In the genomic region with DNA sequence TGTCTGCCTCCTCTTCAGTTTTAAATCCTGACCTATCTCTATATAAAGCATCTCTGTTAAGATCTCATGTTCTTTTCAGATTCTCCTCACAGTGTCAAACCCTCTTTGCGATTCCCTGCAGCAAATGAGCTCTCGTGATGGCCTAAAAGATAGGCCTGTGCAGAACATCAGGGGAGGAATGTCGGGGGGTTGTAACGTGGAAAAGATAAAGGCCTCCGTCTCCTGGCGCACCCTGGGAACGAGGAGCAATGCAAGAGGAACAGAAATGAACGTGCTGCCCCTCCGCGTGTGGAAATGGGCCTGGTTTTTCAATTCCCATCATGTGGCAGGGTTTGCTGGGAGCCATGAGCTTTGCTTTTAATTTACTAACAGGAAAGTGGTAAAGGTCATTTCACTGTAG, we compare ENCODE assay signal across 14 cellular contexts.
DNase-seq lines count a peak whose midpoint lies in the region; ATAC-seq, FAIRE-seq and TF ChIP-seq lines count a peak whose summit lies in the region.
"Had no signal": no experiment of that assay in that cellular context is flagged by ENCODE, and none has a peak within 500 bp of the region (broad histone marks: within the 10 kb centered on the region; RNA-seq: fewer than 3 reads in every experiment).

No MANE protein-coding gene starts in this region.

- no peak for TF ChIP-seq EP300 in A549 (IDR thresholded peaks at IDR 0.05)

- H3K4me3 ChIP-seq in A549 (no peak overlapping the region), adipocyte (ENCODE audit: low read length) (peak overlapping the region; percentile 60), gastrocnemius medialis (no peak overlapping the region)
- H3K4me3 ChIP-seq: lower lobe of right lung had no signal

- H3K27me3 Mint-ChIP-seq in type B pancreatic cell, result no peaks in the 10 kb centered on the region

- DNase-seq in A549 (ENCODE audit: low read depth in 1 of 2, low spot score in 1 of 2) (no peak), adipocyte (ENCODE audit: low read depth) (no peak), foreskin keratinocyte (no peak), gastrocnemius medialis (no peak), type B pancreatic cell (ENCODE audit: extremely low spot score, unreplicated experiment) (no peak), CD1c-positive myeloid dendritic cell (ENCODE audit: extremely low spot score) (no peak), NCI-H1417 (lab: John Stamatoyannopoulos, UW) (no peak)
- no peak for DNase-seq in activated T-cell treated with anti-CD3 and anti-CD28 coated beads, Interleukin-2, amount 50 U/mL, for 1 hour
- DNase-seq: activated CD4-positive, alpha-beta T cell treated with anti-CD3 and anti-CD28 coated beads, Interleukin-2, amount 50 U/mL, for 48 hours; CD8-positive, alpha-beta memory T cell; lower lobe of right lung; NCI-H1694; stimulated activated naive CD4-positive, alpha-beta T cell treated with Interleukin-2 at 50 U/mL for 16 hours had no signal

- H3K36me3 Mint-ChIP-seq in type B pancreatic cell, result peaks cover 38% of the 10 kb centered on the region
- H3K36me3 Mint-ChIP-seq: CD8-positive, alpha-beta memory T cell had no signal

- no peak for FAIRE-seq in A549 (lab: Jason Lieb, UNC)

- H3K27me3 ChIP-seq in adipocyte (replicated peaks; ENCODE audit: control insufficient read depth, insufficient read depth, low read length) (no peaks in the 10 kb centered on the region), foreskin keratinocyte (no peaks in the 10 kb centered on the region), gastrocnemius medialis (no peaks in the 10 kb centered on the region)

- POLR2A ChIA-PET in A549 (lab: Yijun Ruan, JAX), result interaction anchor here (0.6 to 1.0 kb wide), 2 partner anchors 16 to 291 kb away, joined by 3 read pairs; no protein-coding TSS in a partner anchor

- no peak for TF ChIP-seq RAD21 in A549 (conservative IDR thresholded peaks at IDR 0.05 in 1 of 2, IDR thresholded peaks at IDR 0.05 in 1 of 2)

- 92% methylated on average over 10 of the region's 10 CpGs for WGBS in A549 (ENCODE audit: missing lambda C conversion rate)

- H3K9me3 ChIP-seq in A549, result no peaks in the 10 kb centered on the region
- H3K9me3 ChIP-seq in adipocyte (ENCODE audit: control insufficient read depth, low read length), result no peaks in the 10 kb centered on the region
- no peaks in the 10 kb centered on the region for H3K9me3 ChIP-seq in gastrocnemius medialis
- H3K9me3 ChIP-seq: lower lobe of right lung had no signal

- H3K36me3 ChIP-seq in adipocyte (ENCODE audit: control insufficient read depth, insufficient read depth, low read length, severe bottlenecking), result peaks cover 68% of the 10 kb centered on the region
- H3K36me3 ChIP-seq in gastrocnemius medialis, result peaks cover 0 to 12% of the 10 kb centered on the region in 2 donors

- TF ChIP-seq POLR2A in A549 (IDR thresholded peaks at IDR 0.05; ENCODE audit: low read length), result no peak
- TF ChIP-seq POLR2A in gastrocnemius medialis (IDR thresholded peaks at IDR 0.05), result no peak

- intact Hi-C loops in gastrocnemius medialis (cut with DNase I; ENCODE audit: low total_unique reads), result no loop called here

- no peak overlapping the region for H3K4me3 Mint-ChIP-seq in type B pancreatic cell
- H3K4me3 Mint-ChIP-seq: activated T-helper 1 cell treated with anti-CD3 and anti-CD28 coated beads, Interleukin-12 subunit alpha, Interleukin-12 subunit beta, Interleukin-2, Interleukin-4 antibody, amounts not matched to agents 30 ng/mL and 10 ng/mL and 1 ng/mL, durations not matched to agents 14 hours and 24 hours and 36 hours; CD8-positive, alpha-beta memory T cell had no signal

- in situ Hi-C loops in gastrocnemius medialis (cut with MboI; ENCODE audit: low sequenced_read_pairs in 4 of 4), result no loop called here

- no peak overlapping the region for H3K27ac Mint-ChIP-seq in type B pancreatic cell
- H3K27ac Mint-ChIP-seq: activated T-helper 1 cell treated with anti-CD3 and anti-CD28 coated beads, Interleukin-12 subunit alpha, Interleukin-12 subunit beta, Interleukin-2, Interleukin-4 antibody, amounts not matched to agents 30 ng/mL and 10 ng/mL and 1 ng/mL, durations not matched to agents 14 hours and 24 hours and 36 hours had no signal

- H3K4me1 Mint-ChIP-seq in type B pancreatic cell (ENCODE audit: unreplicated experiment), result peaks cover 22% of the 10 kb centered on the region
- H3K4me1 Mint-ChIP-seq: CD8-positive, alpha-beta memory T cell had no signal

- TF ChIP-seq CTCF in A549 (IDR thresholded peaks at IDR 0.05), result no peak
- TF ChIP-seq CTCF in foreskin keratinocyte (conservative IDR thresholded peaks at IDR 0.05), result no peak
- no peak for TF ChIP-seq CTCF in gastrocnemius medialis (IDR thresholded peaks at IDR 0.05 in 4 of 5, conservative IDR thresholded peaks at IDR 0.05 in 1 of 5)
- no peak for TF ChIP-seq CTCF in type B pancreatic cell (conservative IDR thresholded peaks at IDR 0.05)

- CTCF ChIA-PET in A549 (lab: Yijun Ruan, JAX), result interaction anchor here (0.6 to 12.3 kb wide), 7 partner anchors 14 to 694 kb away, joined by 3 to 151 read pairs (median 3); no protein-coding TSS in a partner anchor

- peak overlapping the region; percentile 36 to 57 for H3K27ac ChIP-seq in A549
- peak overlapping the region; percentile 52 for H3K27ac ChIP-seq in foreskin keratinocyte
- H3K27ac ChIP-seq in gastrocnemius medialis, result peak overlapping the region; percentile 24 to 45 (median 44)
- H3K27ac ChIP-seq: lower lobe of right lung had no signal

- H3K9ac ChIP-seq in adipocyte (ENCODE audit: low read length), result peak overlapping the region; percentile 58

- ATAC-seq in A549 (0 out of 6 replicates have a peak, but pooled peaks of 1 of the 2 experiments have one; percentile 5), foreskin keratinocyte (no peak), gastrocnemius medialis (no peak)

- peak overlapping the region; percentile 63 for H3K4me2 ChIP-seq in A549

- H3K9me3 Mint-ChIP-seq in type B pancreatic cell, result no peaks in the 10 kb centered on the region
- H3K9me3 Mint-ChIP-seq: activated T-helper 1 cell treated with anti-CD3 and anti-CD28 coated beads, Interleukin-12 subunit alpha, Interleukin-12 subunit beta, Interleukin-2, Interleukin-4 antibody, amounts not matched to agents 30 ng/mL and 10 ng/mL and 1 ng/mL, durations not matched to agents 14 hours and 24 hours and 36 hours; CD8-positive, alpha-beta memory T cell had no signal

- peaks cover 46% of the 10 kb centered on the region for H3K4me1 ChIP-seq in A549
- H3K4me1 ChIP-seq in adipocyte (ENCODE audit: control insufficient read depth, insufficient read depth, low read length), result peaks cover 36% of the 10 kb centered on the region
- peaks cover 35% of the 10 kb centered on the region for H3K4me1 ChIP-seq in foreskin keratinocyte
- no peaks in the 10 kb centered on the region for H3K4me1 ChIP-seq in gastrocnemius medialis

TF ChIP-seq in A549, 52 proteins besides CTCF, POLR2A, EP300 and RAD21:
- TF ChIP-seq, protein P1, sequence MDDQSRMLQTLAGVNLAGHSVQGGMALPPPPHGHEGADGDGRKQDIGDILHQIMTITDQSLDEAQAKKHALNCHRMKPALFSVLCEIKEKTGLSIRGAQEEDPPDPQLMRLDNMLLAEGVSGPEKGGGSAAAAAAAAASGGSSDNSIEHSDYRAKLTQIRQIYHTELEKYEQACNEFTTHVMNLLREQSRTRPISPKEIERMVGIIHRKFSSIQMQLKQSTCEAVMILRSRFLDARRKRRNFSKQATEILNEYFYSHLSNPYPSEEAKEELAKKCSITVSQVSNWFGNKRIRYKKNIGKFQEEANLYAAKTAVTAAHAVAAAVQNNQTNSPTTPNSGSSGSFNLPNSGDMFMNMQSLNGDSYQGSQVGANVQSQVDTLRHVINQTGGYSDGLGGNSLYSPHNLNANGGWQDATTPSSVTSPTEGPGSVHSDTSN (IDR thresholded peaks at IDR 0.05), result no peak
- no peak for TF ChIP-seq FOSB (CRISPR knock-in tag; IDR thresholded peaks at IDR 0.05)
- TF ChIP-seq KDM1A (IDR thresholded peaks at IDR 0.05; ENCODE audit: low read depth), result no peak
- TF ChIP-seq SREBF2 (IDR thresholded peaks at IDR 0.05), result no peak
